ENCODE assay signal across 3 cellular contexts in genomic region chr11:18108254-18108653, GRCh38.
A peak's percentile ranks its signal among the peaks of the same experiment; 100 is the strongest.
TF ChIP-seq lines count a peak whose summit lies in the region.

No MANE protein-coding gene starts in this region.

TF ChIP-seq in HepG2, 621 proteins besides CTCF, POLR2A, EP300 and RAD21:
- TF ChIP-seq ZFAT (CRISPR knock-in tag; conservative IDR thresholded peaks at IDR 0.05), result peak; percentile 90
- no peak for TF ChIP-seq ISX (CRISPR knock-in tag; conservative IDR thresholded peaks at IDR 0.05)
TF ChIP-seq in HepG2: peak in this region for 1.

TF ChIP-seq in GM23338, 12 proteins besides CTCF, POLR2A, EP300 and RAD21:
- TF ChIP-seq NANOG (IDR thresholded peaks at IDR 0.05; ENCODE audit: borderline replicate concordance), result no peak
- TF ChIP-seq ZNF462 (CRISPR knock-in tag; IDR thresholded peaks at IDR 0.05), result no peak
- TF ChIP-seq STAT1 (IDR thresholded peaks at IDR 0.05; ENCODE audit: unreplicated experiment), result no peak
- TF ChIP-seq ETS1 (IDR thresholded peaks at IDR 0.05), result no peak
- TF ChIP-seq ZNF114 (CRISPR knock-in tag; IDR thresholded peaks at IDR 0.05), result no peak
- no peak for TF ChIP-seq JUNB (IDR thresholded peaks at IDR 0.05; ENCODE audit: unreplicated experiment)
- TF ChIP-seq ZNF331 (CRISPR knock-in tag; IDR thresholded peaks at IDR 0.05; ENCODE audit: low read depth), result no peak
- TF ChIP-seq CREB1 (CRISPR knock-in tag; IDR thresholded peaks at IDR 0.05; ENCODE audit: low read depth), result no peak
- no peak for TF ChIP-seq POLR2AphosphoS5 (IDR thresholded peaks at IDR 0.05; ENCODE audit: low read depth)
- TF ChIP-seq REST (IDR thresholded peaks at IDR 0.05; ENCODE audit: unreplicated experiment), result no peak

TF ChIP-seq in WTC11, 78 proteins besides CTCF, POLR2A, EP300 and RAD21:
- TF ChIP-seq, protein P1, sequence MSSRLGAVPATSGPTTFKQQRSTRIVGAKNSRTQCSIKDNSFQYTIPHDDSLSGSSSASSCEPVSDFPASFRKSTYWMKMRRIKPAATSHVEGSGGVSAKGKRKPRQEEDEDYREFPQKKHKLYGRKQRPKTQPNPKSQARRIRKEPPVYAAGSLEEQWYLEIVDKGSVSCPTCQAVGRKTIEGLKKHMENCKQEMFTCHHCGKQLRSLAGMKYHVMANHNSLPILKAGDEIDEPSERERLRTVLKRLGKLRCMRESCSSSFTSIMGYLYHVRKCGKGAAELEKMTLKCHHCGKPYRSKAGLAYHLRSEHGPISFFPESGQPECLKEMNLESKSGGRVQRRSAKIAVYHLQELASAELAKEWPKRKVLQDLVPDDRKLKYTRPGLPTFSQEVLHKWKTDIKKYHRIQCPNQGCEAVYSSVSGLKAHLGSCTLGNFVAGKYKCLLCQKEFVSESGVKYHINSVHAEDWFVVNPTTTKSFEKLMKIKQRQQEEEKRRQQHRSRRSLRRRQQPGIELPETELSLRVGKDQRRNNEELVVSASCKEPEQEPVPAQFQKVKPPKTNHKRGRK (CRISPR knock-in tag; IDR thresholded peaks at IDR 0.05; ENCODE audit: borderline replicate concordance), result no peak
- TF ChIP-seq MAX (CRISPR knock-in tag; IDR thresholded peaks at IDR 0.05), result no peak
- TF ChIP-seq, protein P2, sequence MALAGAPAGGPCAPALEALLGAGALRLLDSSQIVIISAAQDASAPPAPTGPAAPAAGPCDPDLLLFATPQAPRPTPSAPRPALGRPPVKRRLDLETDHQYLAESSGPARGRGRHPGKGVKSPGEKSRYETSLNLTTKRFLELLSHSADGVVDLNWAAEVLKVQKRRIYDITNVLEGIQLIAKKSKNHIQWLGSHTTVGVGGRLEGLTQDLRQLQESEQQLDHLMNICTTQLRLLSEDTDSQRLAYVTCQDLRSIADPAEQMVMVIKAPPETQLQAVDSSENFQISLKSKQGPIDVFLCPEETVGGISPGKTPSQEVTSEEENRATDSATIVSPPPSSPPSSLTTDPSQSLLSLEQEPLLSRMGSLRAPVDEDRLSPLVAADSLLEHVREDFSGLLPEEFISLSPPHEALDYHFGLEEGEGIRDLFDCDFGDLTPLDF (CRISPR knock-in tag; IDR thresholded peaks at IDR 0.05), result no peak
- no peak for TF ChIP-seq RELA (CRISPR knock-in tag; IDR thresholded peaks at IDR 0.05; ENCODE audit: borderline replicate concordance)
- TF ChIP-seq ESRRA (CRISPR knock-in tag; IDR thresholded peaks at IDR 0.05; ENCODE audit: borderline replicate concordance), result no peak
- TF ChIP-seq NFYB (CRISPR knock-in tag; conservative IDR thresholded peaks at IDR 0.05; ENCODE audit: low read depth), result no peak
- TF ChIP-seq, protein P3, sequence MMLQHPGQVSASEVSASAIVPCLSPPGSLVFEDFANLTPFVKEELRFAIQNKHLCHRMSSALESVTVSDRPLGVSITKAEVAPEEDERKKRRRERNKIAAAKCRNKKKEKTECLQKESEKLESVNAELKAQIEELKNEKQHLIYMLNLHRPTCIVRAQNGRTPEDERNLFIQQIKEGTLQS (CRISPR knock-in tag; conservative IDR thresholded peaks at IDR 0.05), result no peak
- TF ChIP-seq, protein P4, sequence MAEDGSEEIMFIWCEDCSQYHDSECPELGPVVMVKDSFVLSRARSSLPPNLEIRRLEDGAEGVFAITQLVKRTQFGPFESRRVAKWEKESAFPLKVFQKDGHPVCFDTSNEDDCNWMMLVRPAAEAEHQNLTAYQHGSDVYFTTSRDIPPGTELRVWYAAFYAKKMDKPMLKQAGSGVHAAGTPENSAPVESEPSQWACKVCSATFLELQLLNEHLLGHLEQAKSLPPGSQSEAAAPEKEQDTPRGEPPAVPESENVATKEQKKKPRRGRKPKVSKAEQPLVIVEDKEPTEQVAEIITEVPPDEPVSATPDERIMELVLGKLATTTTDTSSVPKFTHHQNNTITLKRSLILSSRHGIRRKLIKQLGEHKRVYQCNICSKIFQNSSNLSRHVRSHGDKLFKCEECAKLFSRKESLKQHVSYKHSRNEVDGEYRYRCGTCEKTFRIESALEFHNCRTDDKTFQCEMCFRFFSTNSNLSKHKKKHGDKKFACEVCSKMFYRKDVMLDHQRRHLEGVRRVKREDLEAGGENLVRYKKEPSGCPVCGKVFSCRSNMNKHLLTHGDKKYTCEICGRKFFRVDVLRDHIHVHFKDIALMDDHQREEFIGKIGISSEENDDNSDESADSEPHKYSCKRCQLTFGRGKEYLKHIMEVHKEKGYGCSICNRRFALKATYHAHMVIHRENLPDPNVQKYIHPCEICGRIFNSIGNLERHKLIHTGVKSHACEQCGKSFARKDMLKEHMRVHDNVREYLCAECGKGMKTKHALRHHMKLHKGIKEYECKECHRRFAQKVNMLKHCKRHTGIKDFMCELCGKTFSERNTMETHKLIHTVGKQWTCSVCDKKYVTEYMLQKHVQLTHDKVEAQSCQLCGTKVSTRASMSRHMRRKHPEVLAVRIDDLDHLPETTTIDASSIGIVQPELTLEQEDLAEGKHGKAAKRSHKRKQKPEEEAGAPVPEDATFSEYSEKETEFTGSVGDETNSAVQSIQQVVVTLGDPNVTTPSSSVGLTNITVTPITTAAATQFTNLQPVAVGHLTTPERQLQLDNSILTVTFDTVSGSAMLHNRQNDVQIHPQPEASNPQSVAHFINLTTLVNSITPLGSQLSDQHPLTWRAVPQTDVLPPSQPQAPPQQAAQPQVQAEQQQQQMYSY (CRISPR knock-in tag; IDR thresholded peaks at IDR 0.05), result no peak
- TF ChIP-seq, protein P5, sequence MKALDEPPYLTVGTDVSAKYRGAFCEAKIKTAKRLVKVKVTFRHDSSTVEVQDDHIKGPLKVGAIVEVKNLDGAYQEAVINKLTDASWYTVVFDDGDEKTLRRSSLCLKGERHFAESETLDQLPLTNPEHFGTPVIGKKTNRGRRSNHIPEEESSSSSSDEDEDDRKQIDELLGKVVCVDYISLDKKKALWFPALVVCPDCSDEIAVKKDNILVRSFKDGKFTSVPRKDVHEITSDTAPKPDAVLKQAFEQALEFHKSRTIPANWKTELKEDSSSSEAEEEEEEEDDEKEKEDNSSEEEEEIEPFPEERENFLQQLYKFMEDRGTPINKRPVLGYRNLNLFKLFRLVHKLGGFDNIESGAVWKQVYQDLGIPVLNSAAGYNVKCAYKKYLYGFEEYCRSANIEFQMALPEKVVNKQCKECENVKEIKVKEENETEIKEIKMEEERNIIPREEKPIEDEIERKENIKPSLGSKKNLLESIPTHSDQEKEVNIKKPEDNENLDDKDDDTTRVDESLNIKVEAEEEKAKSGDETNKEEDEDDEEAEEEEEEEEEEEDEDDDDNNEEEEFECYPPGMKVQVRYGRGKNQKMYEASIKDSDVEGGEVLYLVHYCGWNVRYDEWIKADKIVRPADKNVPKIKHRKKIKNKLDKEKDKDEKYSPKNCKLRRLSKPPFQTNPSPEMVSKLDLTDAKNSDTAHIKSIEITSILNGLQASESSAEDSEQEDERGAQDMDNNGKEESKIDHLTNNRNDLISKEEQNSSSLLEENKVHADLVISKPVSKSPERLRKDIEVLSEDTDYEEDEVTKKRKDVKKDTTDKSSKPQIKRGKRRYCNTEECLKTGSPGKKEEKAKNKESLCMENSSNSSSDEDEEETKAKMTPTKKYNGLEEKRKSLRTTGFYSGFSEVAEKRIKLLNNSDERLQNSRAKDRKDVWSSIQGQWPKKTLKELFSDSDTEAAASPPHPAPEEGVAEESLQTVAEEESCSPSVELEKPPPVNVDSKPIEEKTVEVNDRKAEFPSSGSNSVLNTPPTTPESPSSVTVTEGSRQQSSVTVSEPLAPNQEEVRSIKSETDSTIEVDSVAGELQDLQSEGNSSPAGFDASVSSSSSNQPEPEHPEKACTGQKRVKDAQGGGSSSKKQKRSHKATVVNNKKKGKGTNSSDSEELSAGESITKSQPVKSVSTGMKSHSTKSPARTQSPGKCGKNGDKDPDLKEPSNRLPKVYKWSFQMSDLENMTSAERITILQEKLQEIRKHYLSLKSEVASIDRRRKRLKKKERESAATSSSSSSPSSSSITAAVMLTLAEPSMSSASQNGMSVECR (CRISPR knock-in tag; IDR thresholded peaks at IDR 0.05; ENCODE audit: borderline replicate concordance), result no peak
- TF ChIP-seq, protein P6, sequence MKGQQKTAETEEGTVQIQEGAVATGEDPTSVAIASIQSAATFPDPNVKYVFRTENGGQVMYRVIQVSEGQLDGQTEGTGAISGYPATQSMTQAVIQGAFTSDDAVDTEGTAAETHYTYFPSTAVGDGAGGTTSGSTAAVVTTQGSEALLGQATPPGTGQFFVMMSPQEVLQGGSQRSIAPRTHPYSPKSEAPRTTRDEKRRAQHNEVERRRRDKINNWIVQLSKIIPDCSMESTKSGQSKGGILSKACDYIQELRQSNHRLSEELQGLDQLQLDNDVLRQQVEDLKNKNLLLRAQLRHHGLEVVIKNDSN (CRISPR knock-in tag; IDR thresholded peaks at IDR 0.05), result no peak
- TF ChIP-seq CBFB (CRISPR knock-in tag; IDR thresholded peaks at IDR 0.05; ENCODE audit: low read depth), result no peak
- TF ChIP-seq, protein P7, sequence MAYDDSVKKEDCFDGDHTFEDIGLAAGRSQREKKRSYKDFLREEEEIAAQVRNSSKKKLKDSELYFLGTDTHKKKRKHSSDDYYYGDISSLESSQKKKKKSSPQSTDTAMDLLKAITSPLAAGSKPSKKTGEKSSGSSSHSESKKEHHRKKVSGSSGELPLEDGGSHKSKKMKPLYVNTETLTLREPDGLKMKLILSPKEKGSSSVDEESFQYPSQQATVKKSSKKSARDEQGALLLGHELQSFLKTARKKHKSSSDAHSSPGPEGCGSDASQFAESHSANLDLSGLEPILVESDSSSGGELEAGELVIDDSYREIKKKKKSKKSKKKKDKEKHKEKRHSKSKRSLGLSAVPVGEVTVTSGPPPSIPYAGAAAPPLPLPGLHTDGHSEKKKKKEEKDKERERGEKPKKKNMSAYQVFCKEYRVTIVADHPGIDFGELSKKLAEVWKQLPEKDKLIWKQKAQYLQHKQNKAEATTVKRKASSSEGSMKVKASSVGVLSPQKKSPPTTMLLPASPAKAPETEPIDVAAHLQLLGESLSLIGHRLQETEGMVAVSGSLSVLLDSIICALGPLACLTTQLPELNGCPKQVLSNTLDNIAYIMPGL (CRISPR knock-in tag; IDR thresholded peaks at IDR 0.05), result no peak
- TF ChIP-seq ZNF138 (CRISPR knock-in tag; conservative IDR thresholded peaks at IDR 0.05), result no peak
- TF ChIP-seq ZNF423 (CRISPR knock-in tag; IDR thresholded peaks at IDR 0.05), result no peak
- no peak for TF ChIP-seq ZNF219 (CRISPR knock-in tag; IDR thresholded peaks at IDR 0.05; ENCODE audit: borderline replicate concordance)
- no peak for TF ChIP-seq ETV6 (CRISPR knock-in tag; IDR thresholded peaks at IDR 0.05)
